Comparison of ENCODE assay signal across 1 cellular context in genomic region chr11:35997908-35998307, GRCh38.
A peak's percentile ranks its signal among the peaks of the same experiment; 100 is the strongest.
TF ChIP-seq lines count a peak whose summit lies in the region.

No MANE protein-coding gene starts in this region.

TF ChIP-seq in GM12878, 131 proteins besides CTCF, POLR2A, EP300 and RAD21 (continued from another document):
- TF ChIP-seq DPF2 (IDR thresholded peaks at IDR 0.05) (peak; percentile 55; the same call in 1 of the 2 replicates), E2F4 (IDR thresholded peaks at IDR 0.05; ENCODE audit: low read depth, low read length) (no peak), YBX1 (IDR thresholded peaks at IDR 0.05) (no peak), CREM (IDR thresholded peaks at IDR 0.05; ENCODE audit: low read depth) (peak; percentile 21; the same call in 1 of the 2 replicates), PAX5 (IDR thresholded peaks at IDR 0.05; ENCODE audit: borderline replicate concordance, low read depth, low read length) (no peak), ZZZ3 (IDR thresholded peaks at IDR 0.05; ENCODE audit: control insufficient read depth, insufficient read length, low read depth) (no peak), NRF1 (conservative IDR thresholded peaks at IDR 0.05; ENCODE audit: low read depth, low read length) (no peak), MTA2 (IDR thresholded peaks at IDR 0.05; ENCODE audit: low read depth) (no peak), KAT2A (conservative IDR thresholded peaks at IDR 0.05; ENCODE audit: control insufficient read depth, low read depth, low read length) (no peak), MEF2B (IDR thresholded peaks at IDR 0.05; ENCODE audit: partially characterized antibody, poor library complexity, severe bottlenecking) (no peak), ESRRA (IDR thresholded peaks at IDR 0.05; ENCODE audit: low read length) (no peak), RELB (IDR thresholded peaks at IDR 0.05; ENCODE audit: low read depth) (peak; percentile 27; the same call in 1 of the 2 replicates), FOXK2 (IDR thresholded peaks at IDR 0.05) (peak; percentile 27; the same call in 1 of the 2 replicates), SPI1 (IDR thresholded peaks at IDR 0.05; ENCODE audit: borderline replicate concordance, insufficient read depth, low read depth, low read length) (peak; percentile 72; the same call in 1 of the 2 replicates), RCOR1 (conservative IDR thresholded peaks at IDR 0.05; ENCODE audit: low read depth, low read length) (no peak), MLLT1 (IDR thresholded peaks at IDR 0.05) (no peak), TCF7 (IDR thresholded peaks at IDR 0.05; ENCODE audit: borderline replicate concordance) (no peak), IRF4 (IDR thresholded peaks at IDR 0.05; ENCODE audit: low read depth, low read length) (no peak), PBX3 (IDR thresholded peaks at IDR 0.05; ENCODE audit: insufficient replicate concordance, low read depth, low read length) (no peak), MEF2A (IDR thresholded peaks at IDR 0.05; ENCODE audit: insufficient read depth, low read depth, low read length) (0 out of 2 replicates have a peak, but pooled peaks have one; percentile 16), ATF2 (IDR thresholded peaks at IDR 0.05; ENCODE audit: low read length) (no peak), ZBTB33 (IDR thresholded peaks at IDR 0.05) (no peak), PRDM15 (CRISPR knock-in tag; IDR thresholded peaks at IDR 0.05) (no peak), BHLHE40 (IDR thresholded peaks at IDR 0.05; ENCODE audit: borderline replicate concordance in 1 of 2, low read depth in 2 of 2, low read length in 1 of 2) (no peak; a peak in 1 of 4 replicates), KDM1A (IDR thresholded peaks at IDR 0.05; ENCODE audit: borderline replicate concordance) (no peak), ZNF687 (IDR thresholded peaks at IDR 0.05) (no peak), EED (IDR thresholded peaks at IDR 0.05; ENCODE audit: low read depth) (peak; percentile 15; the same call in 1 of the 2 replicates), BRCA1 (IDR thresholded peaks at IDR 0.05; ENCODE audit: low read depth, low read length) (no peak), IKZF1 (conservative IDR thresholded peaks at IDR 0.05) (peak; percentile 27; the same call in 1 of the 2 replicates), SUPT20H (IDR thresholded peaks at IDR 0.05; ENCODE audit: borderline replicate concordance, control insufficient read depth, low read depth, low read length) (no peak), TCF3 (IDR thresholded peaks at IDR 0.05; ENCODE audit: borderline replicate concordance, insufficient read depth, low read depth, low read length) (peak; percentile 64; the same call in 1 of the 2 replicates), RAD51 (IDR thresholded peaks at IDR 0.05) (no peak), POU2F2 (IDR thresholded peaks at IDR 0.05; ENCODE audit: borderline replicate concordance, low read depth, low read length) (no peak), PKNOX1 (IDR thresholded peaks at IDR 0.05) (no peak), JUNB (IDR thresholded peaks at IDR 0.05) (0 out of 2 replicates have a peak, but pooled peaks have one; percentile 27), ETV6 (conservative IDR thresholded peaks at IDR 0.05 in 1 of 2, IDR thresholded peaks at IDR 0.05 in 1 of 2; ENCODE audit: borderline replicate concordance in 1 of 2, low read depth in 1 of 2) (peak in 1 of 2 experiments; percentile 65; a peak in 1 of 4 replicates), ATF7 (IDR thresholded peaks at IDR 0.05; ENCODE audit: low read depth) (peak; percentile 43; the same call in 1 of the 2 replicates), IKZF2 (IDR thresholded peaks at IDR 0.05) (peak; percentile 36 to 54; a peak in 2 of 4 replicates)
